In the genomic region with DNA sequence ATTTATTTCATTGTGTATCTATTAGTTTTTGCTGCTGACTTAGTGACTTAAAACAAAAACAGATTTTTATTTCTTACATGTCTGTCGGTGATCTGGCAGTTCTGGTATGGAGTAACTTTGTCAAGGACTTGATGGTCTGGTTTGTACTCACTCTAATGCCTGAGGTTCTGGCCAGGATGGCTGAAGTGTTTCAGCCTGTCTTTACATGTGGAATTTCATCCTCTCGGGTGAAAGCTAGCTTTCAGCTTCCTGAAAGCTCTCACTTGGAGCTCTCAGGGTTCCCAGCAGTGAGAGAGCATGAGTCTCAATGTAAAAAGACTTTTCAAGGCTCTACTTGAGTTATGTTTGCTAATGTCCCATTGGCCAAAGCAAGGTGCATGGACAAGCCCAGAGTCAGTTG, we compare ENCODE assay signal across 22 cellular contexts.
DNase-seq lines count a peak whose midpoint lies in the region; ATAC-seq and TF ChIP-seq lines count a peak whose summit lies in the region.
"Had no signal": no experiment of that assay in that cellular context is flagged by ENCODE, and none has a peak within 500 bp of the region (broad histone marks: within the 10 kb centered on the region; RNA-seq: fewer than 3 reads in every experiment).

No MANE protein-coding gene starts in this region.

- no peaks in the 10 kb centered on the region for H3K79me2 ChIP-seq in smooth muscle cell (ENCODE audit: low read depth)

- WGBS in esophagus, 2 donors, result 33 to 41% methylated on average over 2 of the region's 2 CpGs
- WGBS in smooth muscle cell (ENCODE audit: low lambda C conversion rate), result 58% methylated on average over 2 of the region's 2 CpGs

- H3K36me3 ChIP-seq in esophagus (ENCODE audit: control insufficient read depth in 2 of 2, insufficient read depth in 2 of 2, low read length in 1 of 2) (no peaks in the 10 kb centered on the region), smooth muscle cell (ENCODE audit: low read depth) (no peaks in the 10 kb centered on the region)
- H3K36me3 ChIP-seq: MG63 had no signal

- H3K4me2 ChIP-seq in smooth muscle cell, result no peak overlapping the region
- H3K4me2 ChIP-seq: GM23338 had no signal

- no peaks in the 10 kb centered on the region for H3K4me1 Mint-ChIP-seq in glutamatergic neuron (ENCODE audit: low read depth, unreplicated experiment)
- H3K4me1 Mint-ChIP-seq: GM23338, H9 had no signal

- H3K4me3 ChIP-seq in esophagus (ENCODE audit: low read depth in 1 of 2, low read length in 2 of 2), result no peak overlapping the region
- no peak overlapping the region for H3K4me3 ChIP-seq in fibroblast of the aortic adventitia (ENCODE audit: low read depth, low read length)
- no peak overlapping the region for H3K4me3 ChIP-seq in smooth muscle cell
- H3K4me3 ChIP-seq: GM12878, GM23338, K562, MG63 had no signal

- ATAC-seq in GM19023 (IDR thresholded peaks at IDR 0.05; ENCODE audit: unreplicated experiment) (no peak), HG03457 (IDR thresholded peaks at IDR 0.05; ENCODE audit: unreplicated experiment) (no peak)
- ATAC-seq: CD8-positive, alpha-beta T cell; GM12878; GM23338; K562 had no signal

- H3K27ac Mint-ChIP-seq in glutamatergic neuron (ENCODE audit: unreplicated experiment), result no peak overlapping the region
- H3K27ac Mint-ChIP-seq: CD8-positive, alpha-beta T cell; GM23338; H9 had no signal

- H4K20me1 ChIP-seq in smooth muscle cell (ENCODE audit: low read depth), result no peaks in the 10 kb centered on the region

- no peaks in the 10 kb centered on the region for H3K4me1 ChIP-seq in esophagus (ENCODE audit: control insufficient read depth in 2 of 2, insufficient read depth in 2 of 2, low read length in 1 of 2)
- H3K4me1 ChIP-seq in smooth muscle cell (ENCODE audit: low read depth), result no peaks in the 10 kb centered on the region
- H3K4me1 ChIP-seq: Caco-2 had no signal

- H3K9me3 ChIP-seq in esophagus (ENCODE audit: control insufficient read depth in 2 of 2, insufficient read depth in 1 of 2, low read depth in 1 of 2, low read length in 1 of 2) (no peaks in the 10 kb centered on the region), smooth muscle cell (replicated peaks; ENCODE audit: low read depth) (no peaks in the 10 kb centered on the region)
- H3K9me3 ChIP-seq: MG63 had no signal

- H3K27ac ChIP-seq in esophagus (ENCODE audit: low read depth in 2 of 2, low read length in 1 of 2) (peak overlapping the region; percentile 55 to 77), smooth muscle cell (ENCODE audit: low read depth) (peak overlapping the region; percentile 55)

- TF ChIP-seq CTCF in fibroblast of the aortic adventitia (IDR thresholded peaks at IDR 0.05; ENCODE audit: insufficient read depth, low read length) (no peak), smooth muscle cell (IDR thresholded peaks at IDR 0.05; ENCODE audit: borderline replicate concordance, insufficient read depth, poor library complexity, severe bottlenecking) (no peak), glutamatergic neuron (IDR thresholded peaks at IDR 0.05; ENCODE audit: partially characterized antibody, unreplicated experiment) (no peak)

- H3K9ac ChIP-seq in smooth muscle cell (ENCODE audit: low read depth), result no peak overlapping the region

- peak; percentile 24 for DNase-seq in astrocyte of the hippocampus (ENCODE audit: low read depth, low spot score)
- peak; percentile 14 for DNase-seq in fibroblast of the aortic adventitia (ENCODE audit: low read depth)
- DNase-seq in smooth muscle cell (lab: John Stamatoyannopoulos, UW; ENCODE audit: unreplicated experiment), result no peak
- no peak for DNase-seq in glutamatergic neuron
- DNase-seq in kidney tubule cell (ENCODE audit: low spot score), result no peak
- DNase-seq: C1 segment of cervical spinal cord; Caco-2; CD8-positive, alpha-beta T cell; H9; MG63; NCI-H1694; NCI-H2029 treated with DMSO at 0.1 percent for 48 hours; NCI-H2227 treated with DMSO at 0.1 percent for 48 hours; NCI-H526 treated with DMSO at 0.1 percent for 48 hours; Right ventricle myocardium superior; RPMI8226 had no signal

- H3K27me3 Mint-ChIP-seq in glutamatergic neuron (ENCODE audit: unreplicated experiment), result no peaks in the 10 kb centered on the region

- no peak overlapping the region for H3K4me3 Mint-ChIP-seq in glutamatergic neuron (ENCODE audit: unreplicated experiment)
- H3K4me3 Mint-ChIP-seq: CD8-positive, alpha-beta T cell; GM23338; H9 had no signal

- H3K27me3 ChIP-seq in esophagus (ENCODE audit: control insufficient read depth in 1 of 2, insufficient read depth in 2 of 2, low read length in 2 of 2) (no peaks in the 10 kb centered on the region), smooth muscle cell (ENCODE audit: low read depth) (no peaks in the 10 kb centered on the region)
- H3K27me3 ChIP-seq: MG63 had no signal

- H3F3A ChIP-seq in smooth muscle cell (ENCODE audit: low read depth), result no peaks in the 10 kb centered on the region

- H3K9me3 Mint-ChIP-seq in glutamatergic neuron (ENCODE audit: unreplicated experiment), result no peaks in the 10 kb centered on the region
- H3K9me3 Mint-ChIP-seq: CD8-positive, alpha-beta T cell had no signal

- no peaks in the 10 kb centered on the region for H3K36me3 Mint-ChIP-seq in glutamatergic neuron (ENCODE audit: unreplicated experiment)
- H3K36me3 Mint-ChIP-seq: CD8-positive, alpha-beta T cell had no signal

- no peak overlapping the region for H2AFZ ChIP-seq in smooth muscle cell (ENCODE audit: low read depth)
- H2AFZ ChIP-seq: GM23338 had no signal

Comparison
In these comparisons a context has a peak if more than half of its experiments do, and no peak if none do; other contexts are left out.
1. DNase-seq: peak in astrocyte of the hippocampus (single experiment) and fibroblast of the aortic adventitia (single experiment); none in smooth muscle cell (single experiment), glutamatergic neuron (single experiment) and kidney tubule cell (single experiment).